ENCODE assay signal across 10 cellular contexts in genomic region chr10:6383099-6383812, GRCh38.
DNase-seq lines count a peak whose midpoint lies in the region; FAIRE-seq and TF ChIP-seq lines count a peak whose summit lies in the region.
"Had no signal": no experiment of that assay in that cellular context is flagged by ENCODE, and none has a peak within 500 bp of the region (broad histone marks: within the 10 kb centered on the region; RNA-seq: fewer than 3 reads in every experiment).

No MANE protein-coding gene starts in this region.

- intact Hi-C loops in PC-9 (cut with micrococcal nuclease; ENCODE audit: unreplicated experiment), result no loop called here

- in situ Hi-C loops in brain microvascular endothelial cell (cut with HindIII; ENCODE audit: low pct_ligation_motif_present, low sequenced_read_pairs), result no loop called here

- no peaks in the 10 kb centered on the region for H3K9me2 ChIP-seq in PC-9 (ENCODE audit: insufficient read depth)

- H3K27me3 ChIP-seq in brain microvascular endothelial cell (replicated peaks) (no peaks in the 10 kb centered on the region), stomach smooth muscle (ENCODE audit: control insufficient read depth in 1 of 2, insufficient read depth in 2 of 2, low read length in 2 of 2) (no peaks in the 10 kb centered on the region), PC-9 (ENCODE audit: insufficient read depth, low read depth) (no peaks in the 10 kb centered on the region)

- TF ChIP-seq CTCF in brain microvascular endothelial cell (IDR thresholded peaks at IDR 0.05; ENCODE audit: low read depth, low read length, missing control alignments) (no peak), PC-9 (conservative IDR thresholded peaks at IDR 0.05) (no peak)

- TF ChIP-seq POLR2A in GM12892 (IDR thresholded peaks at IDR 0.05; ENCODE audit: low read depth, low read length), result no peak

- H3K79me2 ChIP-seq in PC-9 (ENCODE audit: low read depth), result no peaks in the 10 kb centered on the region

- H3K27ac ChIP-seq in brain microvascular endothelial cell (no peak overlapping the region), stomach smooth muscle (ENCODE audit: low read length) (peak overlapping the region; percentile 41), PC-9 (no peak overlapping the region)

- no TSS peak for BruUV-seq in PC-9 (replicated peaks; lab: Mats Ljungman, UMichigan)

- H3K9me3 ChIP-seq in stomach smooth muscle (ENCODE audit: control insufficient read depth in 2 of 2, low read length in 2 of 2) (no peaks in the 10 kb centered on the region), PC-9 (ENCODE audit: insufficient read depth, low read depth) (no peaks in the 10 kb centered on the region)

- H4K20me1 ChIP-seq in PC-9 (ENCODE audit: insufficient read depth), result no peaks in the 10 kb centered on the region

- CTCF ChIA-PET in PC-9 (lab: Charles Lee), result no interaction called here

- H3K4me2 ChIP-seq in PC-9, result no peak overlapping the region

- no peaks in the 10 kb centered on the region for H3F3A ChIP-seq in PC-9 (ENCODE audit: insufficient read depth, low read depth)

- H3K4me1 ChIP-seq in stomach smooth muscle (ENCODE audit: control insufficient read depth, insufficient read depth, low read length), result peaks cover 24% of the 10 kb centered on the region
- H3K4me1 ChIP-seq in PC-9 (replicated peaks; ENCODE audit: insufficient read depth), result no peaks in the 10 kb centered on the region

- H3K4me3 ChIP-seq in brain microvascular endothelial cell (ENCODE audit: low read depth, low read length) (no peak overlapping the region), stomach smooth muscle (ENCODE audit: low read length in 2 of 2) (no peak overlapping the region), PC-9 (no peak overlapping the region)

- no peak for FAIRE-seq in GM12892 (lab: Jason Lieb, UNC)

- no peaks in the 10 kb centered on the region for H3K36me3 ChIP-seq in brain microvascular endothelial cell (replicated peaks)
- no peaks in the 10 kb centered on the region for H3K36me3 ChIP-seq in stomach smooth muscle (ENCODE audit: control insufficient read depth in 2 of 2, insufficient read depth in 2 of 2, low read length in 2 of 2)
- H3K36me3 ChIP-seq in PC-9 (ENCODE audit: low read depth), result no peaks in the 10 kb centered on the region

- no peak overlapping the region for H2AFZ ChIP-seq in PC-9

- POLR2A ChIA-PET in PC-9 (lab: Charles Lee; ENCODE audit: unreplicated experiment), result no interaction called here

- no peak overlapping the region for H3K9ac ChIP-seq in stomach smooth muscle (ENCODE audit: low read length in 2 of 2)

- DNase-seq in GM04504 (ENCODE audit: low read depth), result peak; percentile 38
- DNase-seq in brain microvascular endothelial cell, result peak; percentile 25
- DNase-seq in hypothalamus (lab: John Stamatoyannopoulos, UW), result peak in 32 of 51 donors; percentile 17 to 76 (median 53)
- DNase-seq in PC-9, result no peak
- no peak for DNase-seq in GM12892 (ENCODE audit: insufficient read length)
- no peak for DNase-seq in activated gamma-delta T cell (lab: John Stamatoyannopoulos, UW)
- no peak for DNase-seq in NOMO-1 treated with DMSO at 0.1 percent for 48 hours (lab: John Stamatoyannopoulos, UW; ENCODE audit: unreplicated experiment)
- DNase-seq: GF-D8; stimulated activated CD8-positive, alpha-beta memory T cell treated with anti-CD3 and anti-CD28 coated beads, Interleukin-4, amount 100 ng/mL, for 48 hours had no signal

Comparison
In these comparisons a context has a peak if more than half of its experiments do, and no peak if none do; other contexts are left out.
1. DNase-seq: peak in GM04504 (single experiment), brain microvascular endothelial cell (single experiment) and hypothalamus (32 of 51); none in PC-9 (0 of 2), GM12892 (single experiment), activated gamma-delta T cell (single experiment) and NOMO-1 treated with DMSO at 0.1 percent for 48 hours (single experiment).